ENCODE assay signal across 21 cellular contexts in the genomic region with DNA sequence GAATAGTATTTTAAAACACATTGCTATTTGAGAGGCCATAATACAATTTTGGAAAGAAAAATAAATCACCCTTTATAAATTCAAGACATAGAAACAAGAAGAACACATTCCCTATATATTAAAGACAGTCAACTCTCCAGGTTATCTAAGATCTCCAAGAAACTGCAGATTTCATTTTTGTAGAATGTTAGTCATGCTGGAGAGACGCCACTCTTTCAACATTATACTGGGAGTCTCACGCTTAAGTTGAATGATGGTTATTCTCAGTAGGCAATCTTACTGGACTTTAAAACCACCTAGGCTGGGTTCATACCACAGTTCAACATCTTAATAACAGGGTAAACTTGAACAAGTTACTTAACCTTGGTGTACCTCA. TPM values are rescaled to one million over a fixed set of nuclear protein-coding genes. Genes with fewer than 3 reads are reported as not detected.
"Had no signal": no experiment of that assay in that cellular context is flagged by ENCODE, and none has a peak within 500 bp of the region (broad histone marks: within the 10 kb centered on the region; RNA-seq: fewer than 3 reads in every experiment).

No MANE protein-coding gene starts in this region.

- H3K27me3 ChIP-seq: ascending aorta, brain microvascular endothelial cell, cardiac muscle cell, Peyer's patch, SJCRH30 had no signal

- H3K9me3 ChIP-seq: ascending aorta, Peyer's patch, SJCRH30 had no signal

- ATAC-seq: T-helper 17 cell had no signal

- H3K4me3 ChIP-seq: ascending aorta, cardiac muscle cell, Peyer's patch, SJCRH30 had no signal

- H3K36me3 ChIP-seq: ascending aorta, brain microvascular endothelial cell, cardiac muscle cell, Peyer's patch, SJCRH30 had no signal

- DNase-seq: activated CD4-positive, alpha-beta T cell treated with anti-CD3 and anti-CD28 coated beads for 48 hours; activated CD4-positive, alpha-beta T cell treated with anti-CD3 and anti-CD28 coated beads, Interleukin-2, amount 50 U/mL, for 4 hours; activated CD4-positive, CD25-positive, alpha-beta regulatory T cell treated with anti-CD3 and anti-CD28 coated beads, Interleukin-2, amount 50 U/mL, for 72 hours; activated CD8-positive, alpha-beta memory T cell treated with anti-CD3 and anti-CD28 coated beads, Interleukin-2, amount 50 U/mL, for 48 hours; activated CD8-positive, alpha-beta T cell treated with anti-CD3 and anti-CD28 coated beads, Interleukin-2, amount 10 ng/mL, durations not matched to agents 7 days and 5 days; activated naive CD4-positive, alpha-beta T cell treated with anti-CD3 and anti-CD28 coated beads, Interleukin-2, amount 50 U/mL, for 16 hours; activated naive CD8-positive, alpha-beta T cell treated with anti-CD3 and anti-CD28 coated beads, Interleukin-2, amount 10 ng/mL, durations not matched to agents 7 days and 5 days; activated T-cell treated with anti-CD3 and anti-CD28 coated beads, Interleukin-2, amount 50 U/mL, for 1 hour; brain microvascular endothelial cell; cerebellar nuclear complex; NCI-H1694; NK-92 treated with Interleukin-12 subunit alpha and Interleukin-12 subunit beta, amount 100 ng/mL, for 24 hours; Peyer's patch; Right ventricle myocardium superior; T-helper 17 cell; T-helper 9 cell had no signal

- H3K4me1 ChIP-seq: ascending aorta, Peyer's patch, SJCRH30 had no signal

- H3K27ac ChIP-seq: ascending aorta, brain microvascular endothelial cell, cardiac muscle cell, Peyer's patch, RWPE1, SJCRH30 had no signal

RNA-seq across cellular contexts. Expression of a gene that starts 3.6 kb away (rescaled TPM):
- total RNA-seq: activated CD8-positive, alpha-beta T cell treated with anti-CD3 and anti-CD28 coated beads, Interleukin-2, amount 10 ng/mL, durations not matched to agents 7 days and 5 days; activated naive CD8-positive, alpha-beta T cell treated with anti-CD3 and anti-CD28 coated beads, Interleukin-2, amount 10 ng/mL, durations not matched to agents 7 days and 5 days; ascending aorta; cardiac muscle cell; Peyer's patch; Right ventricle myocardium superior; SJCRH30; T-helper 17 cell; WTC11 had no signal
- polyA plus RNA-seq: cardiac muscle cell had no signal
